Comparison of ENCODE assay signal across 11 cellular contexts in the genomic region with DNA sequence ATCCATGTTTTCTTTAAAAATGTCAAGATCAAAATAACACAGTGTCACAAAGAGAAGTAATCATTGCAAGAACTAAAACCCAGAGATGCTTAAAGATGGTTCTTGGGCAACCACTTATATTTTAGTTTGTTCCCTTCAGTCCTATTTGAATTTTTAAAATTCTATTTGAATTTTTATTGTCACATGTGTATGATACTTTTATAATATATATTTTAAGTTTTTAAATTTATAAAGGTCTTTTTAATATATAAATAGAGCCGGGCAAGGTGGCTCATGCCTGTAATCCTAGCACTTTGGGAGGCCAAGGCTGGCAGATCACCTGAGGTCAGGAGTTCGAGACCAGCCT. TPM values are rescaled to one million over a fixed set of nuclear protein-coding genes. Genes with fewer than 3 reads are reported as not detected.
DNase-seq lines count a peak whose midpoint lies in the region; ATAC-seq and TF ChIP-seq lines count a peak whose summit lies in the region.
"Had no signal": no experiment of that assay in that cellular context is flagged by ENCODE, and none has a peak within 500 bp of the region (broad histone marks: within the 10 kb centered on the region; RNA-seq: fewer than 3 reads in every experiment).

No MANE protein-coding gene starts in this region.

- H3K36me3 Mint-ChIP-seq in activated T-cell treated with anti-CD3 and anti-CD28 coated beads, Interleukin-2, amount 50 U/mL, for 4 hours (ENCODE audit: insufficient read depth), result no peaks in the 10 kb centered on the region
- no peaks in the 10 kb centered on the region for H3K36me3 Mint-ChIP-seq in stimulated activated memory B cell treated with anti-CD40 and anti-IgM and Interleukin-4, amounts not matched to agents 10 μg/mL and 1 μg/mL and 100 μg/mL, for 72 hours

- H3K27ac ChIP-seq in OCI-LY3 (ENCODE audit: low read length), result no peak overlapping the region
- H3K27ac ChIP-seq: PC-9 had no signal

- no peaks in the 10 kb centered on the region; the same call in 1 of the 2 replicates for H3K9me3 ChIP-seq in OCI-LY3 (ENCODE audit: insufficient read depth, low read length)
- no peaks in the 10 kb centered on the region for H3K9me3 ChIP-seq in endocrine pancreas (ENCODE audit: control insufficient read depth, low read length)
- H3K9me3 ChIP-seq in MG63, result no peaks in the 10 kb centered on the region

- H3K36me3 ChIP-seq in OCI-LY3 (replicated peaks; ENCODE audit: low read depth, low read length) (no peaks in the 10 kb centered on the region), endocrine pancreas (ENCODE audit: control insufficient read depth, insufficient read depth, low read length) (no peaks in the 10 kb centered on the region), MG63 (no peaks in the 10 kb centered on the region)

- no peaks in the 10 kb centered on the region for H3K79me2 ChIP-seq in OCI-LY3 (ENCODE audit: low read length)

- ATAC-seq in activated T-cell treated with anti-CD3 and anti-CD28 coated beads, Interleukin-2, amount 50 U/mL, for 4 hours, result no peak
- no peak for ATAC-seq in stimulated activated memory B cell treated with anti-CD40 and anti-IgM and Interleukin-4, amounts not matched to agents 10 μg/mL and 1 μg/mL and 100 μg/mL, for 72 hours

- no peak for DNase-seq in activated T-cell treated with anti-CD3 and anti-CD28 coated beads, Interleukin-2, amount 50 U/mL, for 4 hours
- DNase-seq in activated T-cell treated with anti-CD3 and anti-CD28 coated beads for 4 hours, result no peak
- DNase-seq in MG63, result no peak
- DNase-seq in SW 1271 (lab: John Stamatoyannopoulos, UW), result no peak
- DNase-seq in NCI-H510A (lab: John Stamatoyannopoulos, UW), result no peak
- DNase-seq: left ventricle myocardium superior had no signal

- H3K27me3 ChIP-seq in OCI-LY3 (ENCODE audit: low read depth, low read length), result peaks cover 61% of the 10 kb centered on the region
- no peaks in the 10 kb centered on the region for H3K27me3 ChIP-seq in endocrine pancreas (ENCODE audit: control insufficient read depth, insufficient read depth, low read length)
- no peaks in the 10 kb centered on the region for H3K27me3 ChIP-seq in MG63

- H4K20me1 ChIP-seq in OCI-LY3 (ENCODE audit: insufficient read depth, low read length), result no peaks in the 10 kb centered on the region; the same call in 1 of the 2 replicates

- peaks cover 6% of the 10 kb centered on the region for H3K4me1 Mint-ChIP-seq in activated T-cell treated with anti-CD3 and anti-CD28 coated beads, Interleukin-2, amount 50 U/mL, for 4 hours (ENCODE audit: low read depth)
- H3K4me1 Mint-ChIP-seq in stimulated activated memory B cell treated with anti-CD40 and anti-IgM and Interleukin-4, amounts not matched to agents 10 μg/mL and 1 μg/mL and 100 μg/mL, for 72 hours, result peaks cover 23% of the 10 kb centered on the region

- H3K4me2 ChIP-seq in OCI-LY3 (ENCODE audit: low read length), result peak overlapping the region; percentile 89

- H3K4me1 ChIP-seq in OCI-LY3 (ENCODE audit: low read length) (0 out of 2 replicates have a peak, but pooled peaks cover 4% of the 10 kb centered on the region), endocrine pancreas (ENCODE audit: control insufficient read depth, insufficient read depth, low read length) (no peaks in the 10 kb centered on the region)

- H3K27me3 Mint-ChIP-seq in activated T-cell treated with anti-CD3 and anti-CD28 coated beads, Interleukin-2, amount 50 U/mL, for 4 hours (ENCODE audit: low read depth), result peaks cover 1% of the 10 kb centered on the region
- no peaks in the 10 kb centered on the region for H3K27me3 Mint-ChIP-seq in stimulated activated memory B cell treated with anti-CD40 and anti-IgM and Interleukin-4, amounts not matched to agents 10 μg/mL and 1 μg/mL and 100 μg/mL, for 72 hours

- no peaks in the 10 kb centered on the region for H3K9me3 Mint-ChIP-seq in activated T-cell treated with anti-CD3 and anti-CD28 coated beads, Interleukin-2, amount 50 U/mL, for 4 hours
- H3K9me3 Mint-ChIP-seq in stimulated activated memory B cell treated with anti-CD40 and anti-IgM and Interleukin-4, amounts not matched to agents 10 μg/mL and 1 μg/mL and 100 μg/mL, for 72 hours, result no peaks in the 10 kb centered on the region
- H3K9me3 Mint-ChIP-seq: activated naive CD4-positive, alpha-beta T cell treated with anti-CD3 and anti-CD28 coated beads for 36 hours had no signal

- no peak overlapping the region for H3K9ac ChIP-seq in OCI-LY3 (ENCODE audit: low read length)
- no peak overlapping the region for H3K9ac ChIP-seq in endocrine pancreas (ENCODE audit: control insufficient read depth, insufficient read depth, low read length)

- peak overlapping the region; percentile 89 for H3K4me3 Mint-ChIP-seq in activated T-cell treated with anti-CD3 and anti-CD28 coated beads, Interleukin-2, amount 50 U/mL, for 4 hours
- H3K4me3 Mint-ChIP-seq in stimulated activated memory B cell treated with anti-CD40 and anti-IgM and Interleukin-4, amounts not matched to agents 10 μg/mL and 1 μg/mL and 100 μg/mL, for 72 hours, result no peak overlapping the region

- no peak overlapping the region for H2AFZ ChIP-seq in OCI-LY3 (ENCODE audit: low read depth, low read length)

- H3K4me3 ChIP-seq in OCI-LY3 (ENCODE audit: low read length) (peak overlapping the region; percentile 78), endocrine pancreas (ENCODE audit: control insufficient read depth, insufficient read depth, low read length) (peak overlapping the region; percentile 92), MG63 (no peak overlapping the region)

- H3K27ac Mint-ChIP-seq in stimulated activated memory B cell treated with anti-CD40 and anti-IgM and Interleukin-4, amounts not matched to agents 10 μg/mL and 1 μg/mL and 100 μg/mL, for 72 hours, result peak overlapping the region; percentile 71

- TF ChIP-seq CTCF in OCI-LY3 (IDR thresholded peaks at IDR 0.05; ENCODE audit: low read depth, low read length), result no peak

RNA-seq across cellular contexts. Expression of a gene that starts 22.3 kb away (rescaled TPM):
- total RNA-seq in activated T-cell treated with anti-CD3 and anti-CD28 coated beads, Interleukin-2, amount 50 U/mL, for 4 hours, result 1 to 10 TPM in 1 of 3 donors, under 1 TPM in 2; 0.50 to 1.1 (median 0.57) TPM
- total RNA-seq in MG63 (2014; rRNA removed; shearing (Covaris generic); ENCODE audit: low replicate concordance), result 2.8 and 3.5 TPM in 2 replicates
